Comparison of ENCODE assay signal across 1 cellular context in the genomic region with DNA sequence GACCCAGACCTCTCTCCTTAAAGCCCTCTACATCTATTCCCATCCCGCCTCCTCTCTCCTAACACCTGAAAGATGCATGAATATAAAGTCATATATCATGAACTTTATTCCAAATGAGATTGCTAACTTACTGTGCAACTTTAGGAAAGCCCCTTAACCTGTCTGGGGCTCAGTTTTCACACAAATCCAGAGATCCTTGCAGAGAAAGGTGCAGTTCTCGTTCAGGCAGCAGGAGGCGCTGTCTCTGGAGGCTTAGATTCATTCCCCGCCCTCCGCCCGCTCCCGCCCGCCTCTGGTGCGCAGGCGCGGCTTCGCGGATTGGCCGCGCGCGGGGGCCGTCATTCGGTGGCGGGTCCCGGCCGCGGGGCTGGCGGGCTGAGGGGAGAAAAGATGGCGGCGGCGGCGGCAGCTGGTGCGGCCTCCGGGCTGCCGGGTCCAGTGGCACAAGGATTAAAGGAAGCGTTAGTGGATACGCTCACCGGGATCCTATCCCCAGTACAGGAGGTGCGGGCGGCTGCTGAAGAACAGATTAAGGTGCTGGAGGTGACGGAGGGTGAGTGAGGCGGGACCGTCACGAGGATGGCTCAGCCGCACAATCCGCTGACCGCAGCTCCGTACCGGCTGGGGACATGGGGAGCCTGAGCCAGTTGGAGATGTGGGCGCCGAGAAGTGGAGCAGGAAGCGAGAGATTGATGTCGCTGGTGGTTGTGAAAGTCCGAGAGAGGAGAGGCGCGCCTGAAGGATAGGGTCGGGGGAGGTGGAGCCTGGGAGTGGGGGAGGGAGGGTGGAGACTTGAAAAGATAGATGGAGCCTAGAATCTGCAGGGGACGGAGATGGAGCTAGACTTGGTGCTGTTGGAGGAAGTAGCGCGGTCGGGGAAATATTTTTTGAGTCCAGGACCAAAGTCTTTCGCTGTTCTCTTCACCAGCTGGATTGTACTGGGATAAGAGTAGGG.
TF ChIP-seq lines count a peak whose summit lies in the region.

A gene (plus strand): TSS at position 338 of the 955 bp plus-strand sequence. CDS start 53 bp downstream, at position 391.

TF ChIP-seq in HEK293, 187 proteins besides CTCF, POLR2A, EP300 and RAD21 (continued from another document and continues in another):
- TF ChIP-seq ZNF610 (tag by site-specific recombination; IDR thresholded peaks at IDR 0.05; ENCODE audit: borderline replicate concordance) (peak; percentile 22; the same call in 1 of the 2 replicates), ZNF214 (tag by site-specific recombination; IDR thresholded peaks at IDR 0.05; ENCODE audit: borderline replicate concordance) (no peak; the same call in 1 of the 2 replicates), RBAK (tag by site-specific recombination; IDR thresholded peaks at IDR 0.05) (no peak), ZNF571 (tag by site-specific recombination; IDR thresholded peaks at IDR 0.05) (no peak), ZEB2 (tag by site-specific recombination; IDR thresholded peaks at IDR 0.05) (peak; percentile 96), ZBTB7A (tag by site-specific recombination; IDR thresholded peaks at IDR 0.05; ENCODE audit: low read depth) (peak; percentile 26; the same call in 1 of the 2 replicates), ZNF423 (tag by site-specific recombination; IDR thresholded peaks at IDR 0.05) (no peak), ZNF626 (tag by site-specific recombination; IDR thresholded peaks at IDR 0.05) (no peak), SCRT1 (tag by site-specific recombination; IDR thresholded peaks at IDR 0.05; ENCODE audit: borderline replicate concordance) (no peak), KLF8 (tag by site-specific recombination; IDR thresholded peaks at IDR 0.05) (peak; percentile 77; the same call in 1 of the 2 replicates), ZNF174 (tag by site-specific recombination; IDR thresholded peaks at IDR 0.05) (0 out of 2 replicates have a peak, but pooled peaks have one; percentile 24), SETDB1 (IDR thresholded peaks at IDR 0.05; ENCODE audit: insufficient read length, low read length) (no peak), ZNF530 (tag by site-specific recombination; IDR thresholded peaks at IDR 0.05; ENCODE audit: low read depth) (no peak), ZNF211 (tag by site-specific recombination; IDR thresholded peaks at IDR 0.05; ENCODE audit: low read depth) (no peak), ZBTB20 (tag by site-specific recombination; IDR thresholded peaks at IDR 0.05) (peak; percentile 29; the same call in 1 of the 2 replicates), ZBTB48 (tag by site-specific recombination; IDR thresholded peaks at IDR 0.05) (peak; percentile 70; the same call in 1 of the 2 replicates), ZNF843 (tag by site-specific recombination; IDR thresholded peaks at IDR 0.05) (peak; percentile 67), OVOL3 (tag by site-specific recombination; IDR thresholded peaks at IDR 0.05) (peak; percentile 43; the same call in 1 of the 2 replicates), KLF7 (tag by site-specific recombination; IDR thresholded peaks at IDR 0.05; ENCODE audit: borderline replicate concordance) (peak; percentile 35; the same call in 1 of the 2 replicates), GLI2 (tag by site-specific recombination; IDR thresholded peaks at IDR 0.05; ENCODE audit: borderline replicate concordance, low read depth) (no peak; the same call in 1 of the 2 replicates), ZNF24 (tag by site-specific recombination; IDR thresholded peaks at IDR 0.05) (0 out of 2 replicates have a peak, but pooled peaks have one; percentile 62), ZFP37 (tag by site-specific recombination; IDR thresholded peaks at IDR 0.05) (peak; percentile 63), ZNF549 (tag by site-specific recombination; IDR thresholded peaks at IDR 0.05) (no peak), ZNF785 (tag by site-specific recombination; IDR thresholded peaks at IDR 0.05) (peak; percentile 16; the same call in 1 of the 2 replicates), ZFP41 (tag by site-specific recombination; IDR thresholded peaks at IDR 0.05; ENCODE audit: borderline replicate concordance) (no peak), ZNF747 (tag by site-specific recombination; IDR thresholded peaks at IDR 0.05) (no peak), GFI1B (tag by site-specific recombination; IDR thresholded peaks at IDR 0.05) (peak; percentile 49; the same call in 1 of the 2 replicates)
- TF ChIP-seq, protein P1, sequence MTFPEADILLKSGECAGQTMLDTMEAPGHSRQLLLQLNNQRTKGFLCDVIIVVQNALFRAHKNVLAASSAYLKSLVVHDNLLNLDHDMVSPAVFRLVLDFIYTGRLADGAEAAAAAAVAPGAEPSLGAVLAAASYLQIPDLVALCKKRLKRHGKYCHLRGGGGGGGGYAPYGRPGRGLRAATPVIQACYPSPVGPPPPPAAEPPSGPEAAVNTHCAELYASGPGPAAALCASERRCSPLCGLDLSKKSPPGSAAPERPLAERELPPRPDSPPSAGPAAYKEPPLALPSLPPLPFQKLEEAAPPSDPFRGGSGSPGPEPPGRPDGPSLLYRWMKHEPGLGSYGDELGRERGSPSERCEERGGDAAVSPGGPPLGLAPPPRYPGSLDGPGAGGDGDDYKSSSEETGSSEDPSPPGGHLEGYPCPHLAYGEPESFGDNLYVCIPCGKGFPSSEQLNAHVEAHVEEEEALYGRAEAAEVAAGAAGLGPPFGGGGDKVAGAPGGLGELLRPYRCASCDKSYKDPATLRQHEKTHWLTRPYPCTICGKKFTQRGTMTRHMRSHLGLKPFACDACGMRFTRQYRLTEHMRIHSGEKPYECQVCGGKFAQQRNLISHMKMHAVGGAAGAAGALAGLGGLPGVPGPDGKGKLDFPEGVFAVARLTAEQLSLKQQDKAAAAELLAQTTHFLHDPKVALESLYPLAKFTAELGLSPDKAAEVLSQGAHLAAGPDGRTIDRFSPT (tag by site-specific recombination; IDR thresholded peaks at IDR 0.05), result no peak
- TF ChIP-seq, protein P2, sequence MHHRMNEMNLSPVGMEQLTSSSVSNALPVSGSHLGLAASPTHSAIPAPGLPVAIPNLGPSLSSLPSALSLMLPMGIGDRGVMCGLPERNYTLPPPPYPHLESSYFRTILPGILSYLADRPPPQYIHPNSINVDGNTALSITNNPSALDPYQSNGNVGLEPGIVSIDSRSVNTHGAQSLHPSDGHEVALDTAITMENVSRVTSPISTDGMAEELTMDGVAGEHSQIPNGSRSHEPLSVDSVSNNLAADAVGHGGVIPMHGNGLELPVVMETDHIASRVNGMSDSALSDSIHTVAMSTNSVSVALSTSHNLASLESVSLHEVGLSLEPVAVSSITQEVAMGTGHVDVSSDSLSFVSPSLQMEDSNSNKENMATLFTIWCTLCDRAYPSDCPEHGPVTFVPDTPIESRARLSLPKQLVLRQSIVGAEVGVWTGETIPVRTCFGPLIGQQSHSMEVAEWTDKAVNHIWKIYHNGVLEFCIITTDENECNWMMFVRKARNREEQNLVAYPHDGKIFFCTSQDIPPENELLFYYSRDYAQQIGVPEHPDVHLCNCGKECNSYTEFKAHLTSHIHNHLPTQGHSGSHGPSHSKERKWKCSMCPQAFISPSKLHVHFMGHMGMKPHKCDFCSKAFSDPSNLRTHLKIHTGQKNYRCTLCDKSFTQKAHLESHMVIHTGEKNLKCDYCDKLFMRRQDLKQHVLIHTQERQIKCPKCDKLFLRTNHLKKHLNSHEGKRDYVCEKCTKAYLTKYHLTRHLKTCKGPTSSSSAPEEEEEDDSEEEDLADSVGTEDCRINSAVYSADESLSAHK (tag by site-specific recombination; IDR thresholded peaks at IDR 0.05), result no peak
- TF ChIP-seq, protein P3, sequence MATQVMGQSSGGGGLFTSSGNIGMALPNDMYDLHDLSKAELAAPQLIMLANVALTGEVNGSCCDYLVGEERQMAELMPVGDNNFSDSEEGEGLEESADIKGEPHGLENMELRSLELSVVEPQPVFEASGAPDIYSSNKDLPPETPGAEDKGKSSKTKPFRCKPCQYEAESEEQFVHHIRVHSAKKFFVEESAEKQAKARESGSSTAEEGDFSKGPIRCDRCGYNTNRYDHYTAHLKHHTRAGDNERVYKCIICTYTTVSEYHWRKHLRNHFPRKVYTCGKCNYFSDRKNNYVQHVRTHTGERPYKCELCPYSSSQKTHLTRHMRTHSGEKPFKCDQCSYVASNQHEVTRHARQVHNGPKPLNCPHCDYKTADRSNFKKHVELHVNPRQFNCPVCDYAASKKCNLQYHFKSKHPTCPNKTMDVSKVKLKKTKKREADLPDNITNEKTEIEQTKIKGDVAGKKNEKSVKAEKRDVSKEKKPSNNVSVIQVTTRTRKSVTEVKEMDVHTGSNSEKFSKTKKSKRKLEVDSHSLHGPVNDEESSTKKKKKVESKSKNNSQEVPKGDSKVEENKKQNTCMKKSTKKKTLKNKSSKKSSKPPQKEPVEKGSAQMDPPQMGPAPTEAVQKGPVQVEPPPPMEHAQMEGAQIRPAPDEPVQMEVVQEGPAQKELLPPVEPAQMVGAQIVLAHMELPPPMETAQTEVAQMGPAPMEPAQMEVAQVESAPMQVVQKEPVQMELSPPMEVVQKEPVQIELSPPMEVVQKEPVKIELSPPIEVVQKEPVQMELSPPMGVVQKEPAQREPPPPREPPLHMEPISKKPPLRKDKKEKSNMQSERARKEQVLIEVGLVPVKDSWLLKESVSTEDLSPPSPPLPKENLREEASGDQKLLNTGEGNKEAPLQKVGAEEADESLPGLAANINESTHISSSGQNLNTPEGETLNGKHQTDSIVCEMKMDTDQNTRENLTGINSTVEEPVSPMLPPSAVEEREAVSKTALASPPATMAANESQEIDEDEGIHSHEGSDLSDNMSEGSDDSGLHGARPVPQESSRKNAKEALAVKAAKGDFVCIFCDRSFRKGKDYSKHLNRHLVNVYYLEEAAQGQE (tag by site-specific recombination; IDR thresholded peaks at IDR 0.05), result peak; percentile 44; the same call in 1 of the 2 replicates
- TF ChIP-seq, protein P4, sequence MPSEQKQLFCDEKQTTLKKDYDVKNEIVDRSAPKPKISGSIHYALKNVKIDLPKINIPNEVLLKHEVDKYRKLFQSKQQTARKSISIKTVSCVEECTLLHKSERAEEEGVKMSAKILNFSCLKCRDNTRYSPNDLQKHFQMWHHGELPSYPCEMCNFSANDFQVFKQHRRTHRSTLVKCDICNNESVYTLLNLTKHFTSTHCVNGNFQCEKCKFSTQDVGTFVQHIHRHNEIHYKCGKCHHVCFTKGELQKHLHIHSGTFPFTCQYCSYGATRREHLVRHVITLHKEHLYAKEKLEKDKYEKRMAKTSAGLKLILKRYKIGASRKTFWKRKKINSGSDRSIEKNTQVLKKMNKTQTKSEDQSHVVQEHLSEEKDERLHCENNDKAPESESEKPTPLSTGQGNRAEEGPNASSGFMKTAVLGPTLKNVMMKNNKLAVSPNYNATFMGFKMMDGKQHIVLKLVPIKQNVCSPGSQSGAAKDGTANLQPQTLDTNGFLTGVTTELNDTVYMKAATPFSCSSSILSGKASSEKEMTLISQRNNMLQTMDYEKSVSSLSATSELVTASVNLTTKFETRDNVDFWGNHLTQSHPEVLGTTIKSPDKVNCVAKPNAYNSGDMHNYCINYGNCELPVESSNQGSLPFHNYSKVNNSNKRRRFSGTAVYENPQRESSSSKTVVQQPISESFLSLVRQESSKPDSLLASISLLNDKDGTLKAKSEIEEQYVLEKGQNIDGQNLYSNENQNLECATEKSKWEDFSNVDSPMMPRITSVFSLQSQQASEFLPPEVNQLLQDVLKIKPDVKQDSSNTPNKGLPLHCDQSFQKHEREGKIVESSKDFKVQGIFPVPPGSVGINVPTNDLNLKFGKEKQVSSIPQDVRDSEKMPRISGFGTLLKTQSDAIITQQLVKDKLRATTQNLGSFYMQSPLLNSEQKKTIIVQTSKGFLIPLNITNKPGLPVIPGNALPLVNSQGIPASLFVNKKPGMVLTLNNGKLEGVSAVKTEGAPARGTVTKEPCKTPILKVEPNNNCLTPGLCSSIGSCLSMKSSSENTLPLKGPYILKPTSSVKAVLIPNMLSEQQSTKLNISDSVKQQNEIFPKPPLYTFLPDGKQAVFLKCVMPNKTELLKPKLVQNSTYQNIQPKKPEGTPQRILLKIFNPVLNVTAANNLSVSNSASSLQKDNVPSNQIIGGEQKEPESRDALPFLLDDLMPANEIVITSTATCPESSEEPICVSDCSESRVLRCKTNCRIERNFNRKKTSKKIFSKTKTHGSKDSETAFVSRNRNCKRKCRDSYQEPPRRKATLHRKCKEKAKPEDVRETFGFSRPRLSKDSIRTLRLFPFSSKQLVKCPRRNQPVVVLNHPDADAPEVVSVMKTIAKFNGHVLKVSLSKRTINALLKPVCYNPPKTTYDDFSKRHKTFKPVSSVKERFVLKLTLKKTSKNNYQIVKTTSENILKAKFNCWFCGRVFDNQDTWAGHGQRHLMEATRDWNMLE (tag by site-specific recombination; conservative IDR thresholded peaks at IDR 0.05; ENCODE audit: low read depth), result no peak
- TF ChIP-seq, protein P5, sequence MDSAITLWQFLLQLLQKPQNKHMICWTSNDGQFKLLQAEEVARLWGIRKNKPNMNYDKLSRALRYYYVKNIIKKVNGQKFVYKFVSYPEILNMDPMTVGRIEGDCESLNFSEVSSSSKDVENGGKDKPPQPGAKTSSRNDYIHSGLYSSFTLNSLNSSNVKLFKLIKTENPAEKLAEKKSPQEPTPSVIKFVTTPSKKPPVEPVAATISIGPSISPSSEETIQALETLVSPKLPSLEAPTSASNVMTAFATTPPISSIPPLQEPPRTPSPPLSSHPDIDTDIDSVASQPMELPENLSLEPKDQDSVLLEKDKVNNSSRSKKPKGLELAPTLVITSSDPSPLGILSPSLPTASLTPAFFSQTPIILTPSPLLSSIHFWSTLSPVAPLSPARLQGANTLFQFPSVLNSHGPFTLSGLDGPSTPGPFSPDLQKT (IDR thresholded peaks at IDR 0.05; ENCODE audit: borderline replicate concordance, low read depth, low read length), result no peak
- TF ChIP-seq, protein P6, sequence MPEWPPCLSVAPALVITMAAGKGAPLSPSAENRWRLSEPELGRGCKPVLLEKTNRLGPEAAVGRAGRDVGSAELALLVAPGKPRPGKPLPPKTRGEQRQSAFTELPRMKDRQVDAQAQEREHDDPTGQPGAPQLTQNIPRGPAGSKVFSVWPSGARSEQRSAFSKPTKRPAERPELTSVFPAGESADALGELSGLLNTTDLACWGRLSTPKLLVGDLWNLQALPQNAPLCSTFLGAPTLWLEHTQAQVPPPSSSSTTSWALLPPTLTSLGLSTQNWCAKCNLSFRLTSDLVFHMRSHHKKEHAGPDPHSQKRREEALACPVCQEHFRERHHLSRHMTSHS (tag by site-specific recombination; IDR thresholded peaks at IDR 0.05), result no peak
- TF ChIP-seq, protein P7, sequence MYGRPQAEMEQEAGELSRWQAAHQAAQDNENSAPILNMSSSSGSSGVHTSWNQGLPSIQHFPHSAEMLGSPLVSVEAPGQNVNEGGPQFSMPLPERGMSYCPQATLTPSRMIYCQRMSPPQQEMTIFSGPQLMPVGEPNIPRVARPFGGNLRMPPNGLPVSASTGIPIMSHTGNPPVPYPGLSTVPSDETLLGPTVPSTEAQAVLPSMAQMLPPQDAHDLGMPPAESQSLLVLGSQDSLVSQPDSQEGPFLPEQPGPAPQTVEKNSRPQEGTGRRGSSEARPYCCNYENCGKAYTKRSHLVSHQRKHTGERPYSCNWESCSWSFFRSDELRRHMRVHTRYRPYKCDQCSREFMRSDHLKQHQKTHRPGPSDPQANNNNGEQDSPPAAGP (tag by site-specific recombination; IDR thresholded peaks at IDR 0.05), result peak; percentile 83; the same call in 1 of the 2 replicates
- TF ChIP-seq, protein P8, sequence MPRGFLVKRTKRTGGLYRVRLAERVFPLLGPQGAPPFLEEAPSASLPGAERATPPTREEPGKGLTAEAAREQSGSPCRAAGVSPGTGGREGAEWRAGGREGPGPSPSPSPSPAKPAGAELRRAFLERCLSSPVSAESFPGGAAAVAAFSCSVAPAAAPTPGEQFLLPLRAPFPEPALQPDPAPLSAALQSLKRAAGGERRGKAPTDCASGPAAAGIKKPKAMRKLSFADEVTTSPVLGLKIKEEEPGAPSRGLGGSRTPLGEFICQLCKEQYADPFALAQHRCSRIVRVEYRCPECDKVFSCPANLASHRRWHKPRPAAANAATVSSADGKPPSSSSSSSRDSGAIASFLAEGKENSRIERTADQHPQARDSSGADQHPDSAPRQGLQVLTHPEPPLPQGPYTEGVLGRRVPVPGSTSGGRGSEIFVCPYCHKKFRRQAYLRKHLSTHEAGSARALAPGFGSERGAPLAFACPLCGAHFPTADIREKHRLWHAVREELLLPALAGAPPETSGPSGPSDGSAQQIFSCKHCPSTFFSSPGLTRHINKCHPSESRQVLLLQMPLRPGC (tag by site-specific recombination; IDR thresholded peaks at IDR 0.05), result peak; percentile 58; the same call in 1 of the 2 replicates
